Comparison of ENCODE assay signal across 7 cellular contexts in genomic region chr11:19712281-19713220, GRCh38. TPM values are rescaled to one million over a fixed set of nuclear protein-coding genes. Genes with fewer than 3 reads are reported as not detected.
DNase-seq lines count a peak whose midpoint lies in the region; ATAC-seq and TF ChIP-seq lines count a peak whose summit lies in the region.

A gene with protein sequence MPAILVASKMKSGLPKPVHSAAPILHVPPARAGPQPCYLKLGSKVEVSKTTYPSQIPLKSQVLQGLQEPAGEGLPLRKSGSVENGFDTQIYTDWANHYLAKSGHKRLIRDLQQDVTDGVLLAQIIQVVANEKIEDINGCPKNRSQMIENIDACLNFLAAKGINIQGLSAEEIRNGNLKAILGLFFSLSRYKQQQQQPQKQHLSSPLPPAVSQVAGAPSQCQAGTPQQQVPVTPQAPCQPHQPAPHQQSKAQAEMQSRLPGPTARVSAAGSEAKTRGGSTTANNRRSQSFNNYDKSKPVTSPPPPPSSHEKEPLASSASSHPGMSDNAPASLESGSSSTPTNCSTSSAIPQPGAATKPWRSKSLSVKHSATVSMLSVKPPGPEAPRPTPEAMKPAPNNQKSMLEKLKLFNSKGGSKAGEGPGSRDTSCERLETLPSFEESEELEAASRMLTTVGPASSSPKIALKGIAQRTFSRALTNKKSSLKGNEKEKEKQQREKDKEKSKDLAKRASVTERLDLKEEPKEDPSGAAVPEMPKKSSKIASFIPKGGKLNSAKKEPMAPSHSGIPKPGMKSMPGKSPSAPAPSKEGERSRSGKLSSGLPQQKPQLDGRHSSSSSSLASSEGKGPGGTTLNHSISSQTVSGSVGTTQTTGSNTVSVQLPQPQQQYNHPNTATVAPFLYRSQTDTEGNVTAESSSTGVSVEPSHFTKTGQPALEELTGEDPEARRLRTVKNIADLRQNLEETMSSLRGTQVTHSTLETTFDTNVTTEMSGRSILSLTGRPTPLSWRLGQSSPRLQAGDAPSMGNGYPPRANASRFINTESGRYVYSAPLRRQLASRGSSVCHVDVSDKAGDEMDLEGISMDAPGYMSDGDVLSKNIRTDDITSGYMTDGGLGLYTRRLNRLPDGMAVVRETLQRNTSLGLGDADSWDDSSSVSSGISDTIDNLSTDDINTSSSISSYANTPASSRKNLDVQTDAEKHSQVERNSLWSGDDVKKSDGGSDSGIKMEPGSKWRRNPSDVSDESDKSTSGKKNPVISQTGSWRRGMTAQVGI (N-terminal part only) (plus strand): TSS chr11:19712837. CDS start chr11:19713696, 859 bp downstream.

- H3K9me3 ChIP-seq in mammary epithelial cell (replicated peaks; ENCODE audit: insufficient read depth, low read length) (no peaks in the 10 kb centered on the region), iPS-20b (ENCODE audit: insufficient read depth, low read depth, low read length) (no peaks in the 10 kb centered on the region), skeletal muscle tissue (ENCODE audit: control insufficient read depth in 3 of 3, low read length in 3 of 3) (no peaks in the 10 kb centered on the region)

- H3K27me3 ChIP-seq in mammary epithelial cell (ENCODE audit: insufficient read depth, low read length) (no peaks in the 10 kb centered on the region), iPS-20b (ENCODE audit: insufficient read depth, low read length) (peaks cover 59% of the 10 kb centered on the region), skeletal muscle tissue (ENCODE audit: control insufficient read depth in 3 of 3, insufficient read depth in 3 of 3, low read length in 3 of 3) (peaks cover 22 to 27% (median 24%) of the 10 kb centered on the region in 3 donors)

- peaks cover 45% of the 10 kb centered on the region for H3K4me1 ChIP-seq in mammary epithelial cell (ENCODE audit: insufficient read depth, low read length)
- peaks cover 6% of the 10 kb centered on the region for H3K4me1 ChIP-seq in iPS-20b (ENCODE audit: insufficient read depth, low read length)
- H3K4me1 ChIP-seq in skeletal muscle tissue (ENCODE audit: control insufficient read depth in 3 of 3, insufficient read depth in 3 of 3, low read length in 3 of 3): peaks cover 30 to 41% (median 36%) of the 10 kb centered on the region in 3 donors

- DNase-seq in NCI-H2081 treated with DMSO at 0.1 percent for 48 hours (lab: John Stamatoyannopoulos, UW) (peak; percentile 77), mammary epithelial cell (peak; percentile 93)

- in situ Hi-C loops in mammary epithelial cell (cut with MboI; ENCODE audit: low sequenced_read_pairs in 2 of 2): no loop called here

- intact Hi-C loops in mammary epithelial cell (cut with micrococcal nuclease): loop anchor here (10.0 kb wide), 1 partner anchor 118 kb away; no protein-coding TSS in a partner anchor

- ATAC-seq in HG03039 (IDR thresholded peaks at IDR 0.05; ENCODE audit: unreplicated experiment): peak; percentile 99

- peak; percentile 60 for TF ChIP-seq POLR2A in GM18526 (IDR thresholded peaks at IDR 0.05; ENCODE audit: extremely low read depth, insufficient read length)

- H3K36me3 ChIP-seq in mammary epithelial cell (ENCODE audit: insufficient read depth, low read length): no peaks in the 10 kb centered on the region
- no peaks in the 10 kb centered on the region for H3K36me3 ChIP-seq in iPS-20b (ENCODE audit: insufficient read depth, low read depth, low read length)
- H3K36me3 ChIP-seq in skeletal muscle tissue (ENCODE audit: control insufficient read depth in 3 of 3, insufficient read depth in 3 of 3, low read length in 3 of 3): no peaks in the 10 kb centered on the region

- peak within 1 kb of the TSS; percentile 65 to 82 (median 72) for H3K4me3 ChIP-seq in mammary epithelial cell (replicated peaks in 1 of 3; ENCODE audit: insufficient read depth in 1 of 3, low read depth in 2 of 3, low read length in 3 of 3)
- H3K4me3 ChIP-seq in iPS-20b (ENCODE audit: low read length): peak within 1 kb of the TSS; percentile 76
- peak within 1 kb of the TSS; percentile 83 to 89 (median 85) for H3K4me3 ChIP-seq in skeletal muscle tissue (ENCODE audit: low read length in 3 of 3)

- peak within 1 kb of the TSS; percentile 88 for H3K9ac ChIP-seq in mammary epithelial cell (ENCODE audit: insufficient read depth, low read length)
- peak within 1 kb of the TSS; percentile 90; the same call in 1 of the 2 replicates for H3K9ac ChIP-seq in iPS-20b (ENCODE audit: low read depth, low read length)
- H3K9ac ChIP-seq in skeletal muscle tissue (ENCODE audit: low read depth in 1 of 3, low read length in 3 of 3): peak within 1 kb of the TSS; percentile 88 to 91 (median 88)

- no peaks in the 10 kb centered on the region for H4K20me1 ChIP-seq in mammary epithelial cell (ENCODE audit: insufficient read depth, low read length)

- H3K79me2 ChIP-seq in mammary epithelial cell (ENCODE audit: insufficient read depth, low read length): peaks cover 32% of the 10 kb centered on the region

- H3K4me2 ChIP-seq in mammary epithelial cell (ENCODE audit: insufficient read depth, low read depth, low read length): peak within 1 kb of the TSS; percentile 99

- TF ChIP-seq CTCF in VCaP (conservative IDR thresholded peaks at IDR 0.05) (no peak), mammary epithelial cell (conservative IDR thresholded peaks at IDR 0.05 in 1 of 2, IDR thresholded peaks at IDR 0.05 in 1 of 2; ENCODE audit: extremely low read depth in 1 of 2, insufficient read depth in 1 of 2, low read depth in 1 of 2, low read length in 2 of 2) (no peak)

- BruUV-seq in mammary epithelial cell (replicated peaks; lab: Mats Ljungman, UMichigan): TSS peak; percentile 74

- under 1% methylated on average over 26 of the region's 91 CpGs for WGBS in mammary epithelial cell (ENCODE audit: low coverage, missing lambda C conversion rate)

- CTCF ChIA-PET in mammary epithelial cell (lab: Charles Lee; ENCODE audit: low non-redundant PET): no interaction called here

- dilution Hi-C loops in mammary epithelial cell (cut with HindIII; ENCODE audit: low sequenced_read_pairs): no loop called here

- H3K27ac ChIP-seq in VCaP: peak within 1 kb of the TSS; percentile 57
- H3K27ac ChIP-seq in mammary epithelial cell (ENCODE audit: insufficient read depth, low read depth, low read length): peak within 1 kb of the TSS; percentile 85
- H3K27ac ChIP-seq in iPS-20b (ENCODE audit: low read length): peak within 1 kb of the TSS; percentile 85
- peak within 1 kb of the TSS; percentile 93 for H3K27ac ChIP-seq in skeletal muscle tissue (ENCODE audit: low read depth, low read length)

- H2AFZ ChIP-seq in mammary epithelial cell (ENCODE audit: low read depth, low read length): peak within 1 kb of the TSS; percentile 90

RNA-seq across cellular contexts. Expression of the gene that starts here (rescaled TPM):
- 10 to 100 TPM; 38.4 to 46.2 TPM for total RNA-seq in mammary epithelial cell
- polyA plus RNA-seq in mammary epithelial cell: 11.0 TPM
- polyA minus RNA-seq in mammary epithelial cell: 44.8 TPM
- total RNA-seq in skeletal muscle tissue: 43.3 TPM

Comparison
In these comparisons a context has a peak if more than half of its experiments do, and no peak if none do; other contexts are left out.
1. Peak in every context shown above with its lines: DNase-seq, ATAC-seq, H3K4me3 ChIP-seq and H3K27ac ChIP-seq.